In the genomic region with DNA sequence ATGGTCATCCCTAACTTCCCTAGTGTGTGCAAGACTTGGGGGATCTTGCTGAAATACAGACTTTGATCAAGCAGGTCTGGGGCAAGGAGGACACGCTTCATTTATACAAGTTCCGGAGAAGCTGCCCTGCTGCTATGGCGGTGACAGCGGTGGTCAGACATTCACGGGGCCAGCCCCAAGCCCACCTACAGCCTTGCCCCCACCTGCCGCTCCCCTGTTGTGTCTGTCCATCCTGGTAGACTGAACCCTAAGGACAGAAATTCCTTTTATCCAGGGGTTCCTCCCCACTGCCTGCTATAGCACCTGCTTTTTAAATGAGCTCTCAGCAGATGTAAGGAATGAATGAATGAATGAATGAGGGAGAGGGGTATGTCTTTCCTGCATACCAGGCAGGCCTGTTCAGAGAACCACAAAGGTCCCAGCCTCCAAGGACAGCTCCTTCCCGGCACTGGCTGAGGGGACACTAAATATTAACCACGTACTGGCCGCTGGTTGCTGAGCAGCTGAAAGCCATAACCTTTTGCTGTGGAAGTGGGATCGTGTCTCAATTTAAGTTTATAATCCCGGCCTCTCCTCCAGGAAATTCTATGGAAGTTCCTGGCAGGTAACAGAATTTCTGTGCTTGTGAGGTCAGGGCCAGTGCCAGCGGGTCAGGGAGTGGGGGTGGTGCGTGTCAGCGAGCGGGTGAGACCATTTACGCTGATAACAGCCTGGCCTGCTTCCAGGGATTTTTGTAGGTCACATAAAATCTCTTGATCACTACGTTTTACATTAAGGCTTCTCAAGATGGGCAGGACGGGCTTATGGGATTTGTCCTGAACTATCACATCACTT, we compare ENCODE assay signal across 6 cellular contexts. TPM values are rescaled to one million over a fixed set of nuclear protein-coding genes. Genes with fewer than 3 reads are reported as not detected.
DNase-seq lines count a peak whose midpoint lies in the region; ATAC-seq lines count a peak whose summit lies in the region.

No MANE protein-coding gene starts in this region.

- peaks cover 20% of the 10 kb centered on the region for H3K36me3 ChIP-seq in CD8-positive, alpha-beta memory T cell (ENCODE audit: insufficient read depth, low read length)
- no peaks in the 10 kb centered on the region for H3K36me3 ChIP-seq in mesendoderm (ENCODE audit: control insufficient read depth, insufficient read depth, low read length)

- H4K5ac ChIP-seq in mesendoderm (ENCODE audit: low read length), result no peak overlapping the region

- H3K27me3 Mint-ChIP-seq in CD8-positive, alpha-beta memory T cell, result peaks cover 0 to 3% of the 10 kb centered on the region in 2 donors

- H3K23ac ChIP-seq in mesendoderm (ENCODE audit: low read length), result no peak overlapping the region

- no peak overlapping the region for H3K4ac ChIP-seq in mesendoderm (ENCODE audit: low read depth, low read length)

- H3K4me3 ChIP-seq in CD8-positive, alpha-beta memory T cell (ENCODE audit: low read length), result peak overlapping the region; percentile 40
- no peak overlapping the region for H3K4me3 ChIP-seq in mesendoderm (ENCODE audit: low read length)

- no peak overlapping the region for H2BK5ac ChIP-seq in mesendoderm (ENCODE audit: low read length)

- H2BK15ac ChIP-seq in mesendoderm (replicated peaks; ENCODE audit: low read depth), result no peak overlapping the region

- no CpG with 5 or more reads among the region's 18 CpGs for WGBS in mesendoderm (ENCODE audit: extremely low coverage, insufficient coverage, low lambda C conversion rate)

- H3K9me3 ChIP-seq in CD8-positive, alpha-beta memory T cell (ENCODE audit: low read length), result no peaks in the 10 kb centered on the region

- peaks cover 36 to 70% (median 36%) of the 10 kb centered on the region in 3 donors for H3K4me1 Mint-ChIP-seq in CD8-positive, alpha-beta memory T cell

- ATAC-seq in activated naive CD4-positive, alpha-beta T cell treated with anti-CD3 and anti-CD28 coated beads, Interleukin-2, amount 50 U/mL, for 72 hours, result no peak
- no peak for ATAC-seq in sciatic nerve

- peak overlapping the region in 6 of 7 donors; percentile 73 to 81 (median 78) for H3K4me3 Mint-ChIP-seq in CD8-positive, alpha-beta memory T cell

- H2BK120ac ChIP-seq in mesendoderm (ENCODE audit: low read depth, low read length), result no peak overlapping the region

- no peak overlapping the region for H3K9ac ChIP-seq in mesendoderm (ENCODE audit: low read length)

- no peak overlapping the region for H4K8ac ChIP-seq in mesendoderm (ENCODE audit: low read depth, low read length)

- H3K79me1 ChIP-seq in mesendoderm (ENCODE audit: low read length), result peaks cover 38% of the 10 kb centered on the region

- no peak overlapping the region for H3K4me2 ChIP-seq in mesendoderm (ENCODE audit: low read length)

- H3K27me3 ChIP-seq in CD8-positive, alpha-beta memory T cell (ENCODE audit: insufficient read depth, low read length, poor library complexity, severe bottlenecking), result no peaks in the 10 kb centered on the region
- no peaks in the 10 kb centered on the region for H3K27me3 ChIP-seq in mesendoderm (ENCODE audit: insufficient read depth, low read length, poor library complexity)

- H3K36me3 Mint-ChIP-seq in CD8-positive, alpha-beta memory T cell, result peaks cover 0 to 43% (median 3%) of the 10 kb centered on the region in 3 donors
- peaks cover 1 to 4% of the 10 kb centered on the region in 2 donors for H3K36me3 Mint-ChIP-seq in activated naive CD4-positive, alpha-beta T cell treated with anti-CD3 and anti-CD28 coated beads, Interleukin-2, amount 50 U/mL, for 72 hours

- H3K9me3 Mint-ChIP-seq in CD8-positive, alpha-beta memory T cell, result no peaks in the 10 kb centered on the region
- no peaks in the 10 kb centered on the region for H3K9me3 Mint-ChIP-seq in activated naive CD4-positive, alpha-beta T cell treated with anti-CD3 and anti-CD28 coated beads, Interleukin-2, amount 50 U/mL, for 72 hours

- peaks cover 54% of the 10 kb centered on the region for H3K79me2 ChIP-seq in mesendoderm (ENCODE audit: control insufficient read depth, insufficient read depth, low read length)

- no peak overlapping the region for H2AK5ac ChIP-seq in mesendoderm (ENCODE audit: low read length)

- POLR2A ChIA-PET in CD8-positive, alpha-beta memory T cell (lab: Charles Lee), result interaction anchor here (0.8 to 3.9 kb wide), 10 partner anchors 27 to 295 kb away, joined by 3 to 26 read pairs (median 4); a partner anchor contains a TSS

- intact Hi-C loops in sciatic nerve (cut with DNase I), result no loop called here

- CTCF ChIA-PET in CD8-positive, alpha-beta memory T cell (lab: Charles Lee), result interaction anchor here (0.9 to 7.3 kb wide), 7 partner anchors 9 to 124 kb away, joined by 4 to 166 read pairs (median 16); a partner anchor contains a TSS

- H3K27ac ChIP-seq in CD8-positive, alpha-beta memory T cell (ENCODE audit: low read depth, low read length), result peak overlapping the region; percentile 89
- peak overlapping the region; percentile 22 for H3K27ac ChIP-seq in mesendoderm (ENCODE audit: low read depth, low read length)

- H3K4me1 ChIP-seq in CD8-positive, alpha-beta memory T cell (ENCODE audit: insufficient read depth, low read length), result peaks cover 61% of the 10 kb centered on the region
- peaks cover 17% of the 10 kb centered on the region for H3K4me1 ChIP-seq in mesendoderm (ENCODE audit: control insufficient read depth, low read depth, low read length)

- no peak overlapping the region for H3K56ac ChIP-seq in mesendoderm (ENCODE audit: low read length)

- peak in 1 of 5 donors; percentile 41 for DNase-seq in CD8-positive, alpha-beta memory T cell
- DNase-seq in activated naive CD4-positive, alpha-beta T cell treated with anti-CD3 and anti-CD28 coated beads, Interleukin-2, amount 50 U/mL, for 72 hours (ENCODE audit: low spot score in 2 of 2), result no peak
- DNase-seq in mesendoderm (peak; percentile 63), HuH-7 (ENCODE audit: low spot score) (no peak), sciatic nerve (ENCODE audit: low spot score) (no peak)
- no peak for DNase-seq in activated CD8-positive, alpha-beta memory T cell treated with anti-CD3 and anti-CD28 coated beads for 24 hours

- H3K18ac ChIP-seq in mesendoderm (ENCODE audit: low read length), result no peak overlapping the region

- H3K27ac Mint-ChIP-seq in CD8-positive, alpha-beta memory T cell, result peak overlapping the region; percentile 96 to 100 (median 99)
- peak overlapping the region; percentile 94 to 99 for H3K27ac Mint-ChIP-seq in activated naive CD4-positive, alpha-beta T cell treated with anti-CD3 and anti-CD28 coated beads, Interleukin-2, amount 50 U/mL, for 72 hours

RNA-seq across cellular contexts. Expression of a gene that starts 27.1 kb away (rescaled TPM):
- total RNA-seq in CD8-positive, alpha-beta memory T cell, result 1 to 10 TPM; 3.1 to 3.4 TPM
- polyA plus RNA-seq in CD8-positive, alpha-beta memory T cell, result 1.4 TPM
- total RNA-seq in activated naive CD4-positive, alpha-beta T cell treated with anti-CD3 and anti-CD28 coated beads, Interleukin-2, amount 50 U/mL, for 72 hours, result 1 to 10 TPM; 3.8 to 5.5 TPM
- 0.77 TPM for polyA plus RNA-seq in mesendoderm (2013, experiment 1 of 2)
- polyA plus RNA-seq in mesendoderm (2013, experiment 2 of 2), result 0.67 TPM
- 1.3 TPM for total RNA-seq in sciatic nerve

RNA-seq across cellular contexts. Expression of a gene that starts 27.8 kb away (rescaled TPM):
- 100 to 1,000 TPM; 337 to 341 TPM for total RNA-seq in CD8-positive, alpha-beta memory T cell
- polyA plus RNA-seq in CD8-positive, alpha-beta memory T cell, result 334 TPM
- 100 to 1,000 TPM; 358 to 407 TPM for total RNA-seq in activated naive CD4-positive, alpha-beta T cell treated with anti-CD3 and anti-CD28 coated beads, Interleukin-2, amount 50 U/mL, for 72 hours
- 203 TPM for polyA plus RNA-seq in mesendoderm (2013, experiment 1 of 2)
- 202 TPM for polyA plus RNA-seq in mesendoderm (2013, experiment 2 of 2)
- 206 TPM for total RNA-seq in sciatic nerve

RNA-seq across cellular contexts. Expression of a gene that starts 40.5 kb away (rescaled TPM):
- 1 to 10 TPM; 6.5 to 7.5 TPM for total RNA-seq in CD8-positive, alpha-beta memory T cell
- not detected for polyA plus RNA-seq in CD8-positive, alpha-beta memory T cell
- 10 to 100 TPM in 1 of 2 donors, 1 to 10 TPM in 1; 5.7 to 11.3 TPM for total RNA-seq in activated naive CD4-positive, alpha-beta T cell treated with anti-CD3 and anti-CD28 coated beads, Interleukin-2, amount 50 U/mL, for 72 hours
- polyA plus RNA-seq in mesendoderm (2013, experiment 1 of 2), result 2.9 TPM
- polyA plus RNA-seq in mesendoderm (2013, experiment 2 of 2), result 2.8 TPM
- 4.9 TPM for total RNA-seq in sciatic nerve

RNA-seq across cellular contexts. Expression of a gene that starts 49.8 kb away (rescaled TPM):
- under 1 TPM; 0.07 to 0.11 TPM for total RNA-seq in CD8-positive, alpha-beta memory T cell
- polyA plus RNA-seq in CD8-positive, alpha-beta memory T cell, result 0.33 TPM
- total RNA-seq in activated naive CD4-positive, alpha-beta T cell treated with anti-CD3 and anti-CD28 coated beads, Interleukin-2, amount 50 U/mL, for 72 hours, result under 1 TPM; 0.25 to 0.31 TPM
- polyA plus RNA-seq in mesendoderm (2013, experiment 1 of 2), result 1.5 TPM
- 1.6 TPM for polyA plus RNA-seq in mesendoderm (2013, experiment 2 of 2)
- 0.27 TPM for total RNA-seq in sciatic nerve
